In genomic region chr12:52197371-52198231, GRCh38 we compare ENCODE assay signal across 11 cellular contexts. TPM values are rescaled to one million over a fixed set of nuclear protein-coding genes. Genes with fewer than 3 reads are reported as not detected.
DNase-seq lines count a peak whose midpoint lies in the region; ATAC-seq and TF ChIP-seq lines count a peak whose summit lies in the region.
"Had no signal": no experiment of that assay in that cellular context is flagged by ENCODE, and none has a peak within 500 bp of the region (broad histone marks: within the 10 kb centered on the region; RNA-seq: fewer than 3 reads in every experiment).

No MANE protein-coding gene starts in this region.

- H3K23me2 ChIP-seq in H9 (ENCODE audit: insufficient read length, low read depth, low read length, poor library complexity, severe bottlenecking) = no peaks in the 10 kb centered on the region

- H3K27ac ChIP-seq in Panc1 (ENCODE audit: low read length) (peak overlapping the region; percentile 65), tibial artery (no peak overlapping the region), H9 (ENCODE audit: insufficient read length, low read depth, low read length) (no peak overlapping the region)
- H3K27ac ChIP-seq in CD4-positive, alpha-beta T cell (ENCODE audit: low read depth, low read length) = no peak overlapping the region
- H3K27ac ChIP-seq: SJSA1 had no signal

- no peak overlapping the region for H2BK15ac ChIP-seq in H9 (ENCODE audit: low read depth, low read length)

- H3K27me3 ChIP-seq in Panc1 (ENCODE audit: control insufficient read depth, insufficient read depth, low read length) (no peaks in the 10 kb centered on the region), tibial artery (no peaks in the 10 kb centered on the region), H9 (ENCODE audit: insufficient read depth, low read length) (no peaks in the 10 kb centered on the region)
- H3K27me3 ChIP-seq in CD4-positive, alpha-beta T cell (ENCODE audit: control insufficient read depth, insufficient read depth, low read length) = no peaks in the 10 kb centered on the region
- H3K27me3 ChIP-seq: SJSA1 had no signal

- no peak overlapping the region for H4K5ac ChIP-seq in H9 (ENCODE audit: insufficient read length, low read depth, low read length)

- H3K4me3 Mint-ChIP-seq in CD4-positive, alpha-beta T cell = no peak overlapping the region
- H3K4me3 Mint-ChIP-seq in H9 = no peak overlapping the region

- WGBS in H9 (ENCODE audit: extremely low coverage, insufficient read length, low lambda C conversion rate) = no CpG with 5 or more reads among the region's 11 CpGs

- peaks cover 62% of the 10 kb centered on the region for H3K4me1 ChIP-seq in Panc1 (ENCODE audit: control insufficient read depth, insufficient read depth, low read length)
- peaks cover 0 to 34% (median 26%) of the 10 kb centered on the region in 4 donors for H3K4me1 ChIP-seq in tibial artery
- H3K4me1 ChIP-seq in H9 (ENCODE audit: insufficient read depth, low read length) = peaks cover 2% of the 10 kb centered on the region; the same call in 1 of the 2 replicates

- no peak overlapping the region for H3T11ph ChIP-seq in H9 (ENCODE audit: low read length)

- ATAC-seq in Panc1 (no peak), left ventricle myocardium superior (peak; percentile 68), GM19035 (IDR thresholded peaks at IDR 0.05; ENCODE audit: unreplicated experiment) (no peak)
- ATAC-seq in CD4-positive, alpha-beta T cell (ENCODE audit: poor library complexity) = no peak

- intact Hi-C loops in Panc1 (cut with micrococcal nuclease; ENCODE audit: unreplicated experiment) (no loop called here), left ventricle myocardium superior (cut with micrococcal nuclease) (no loop called here), tibial artery (cut with DNase I; ENCODE audit: low total_unique reads) (no loop called here)
- intact Hi-C loops in CD4-positive, alpha-beta T cell (cut with DNase I, micrococcal nuclease) = no loop called here

- no peak overlapping the region for H3K4ac ChIP-seq in H9 (ENCODE audit: low read depth, low read length)

- no peak overlapping the region; the same call in 1 of the 2 replicates for H3K14ac ChIP-seq in H9 (ENCODE audit: insufficient read depth, low read length)

- H4K91ac ChIP-seq in H9 (ENCODE audit: insufficient read length, low read depth, low read length) = no peak overlapping the region

- no peak overlapping the region for H3K18ac ChIP-seq in H9 (ENCODE audit: insufficient read length, low read depth, low read length)

- in situ Hi-C loops in Panc1 (cut with HindIII; ENCODE audit: low pct_unique_long_range_greater_than_20kb, low sequenced_read_pairs) = no loop called here

- H3K36me3 ChIP-seq in Panc1 (ENCODE audit: control insufficient read depth, insufficient read depth, low read length) (no peaks in the 10 kb centered on the region), tibial artery (no peaks in the 10 kb centered on the region)
- H3K36me3 ChIP-seq: SJSA1 had no signal

- CTCF ChIA-PET in Panc1 (lab: Charles Lee) = interaction anchor here (1.2 kb wide), 1 partner anchor 25 kb away, joined by 3 read pairs; no protein-coding TSS in a partner anchor
- CTCF ChIA-PET in CD4-positive, alpha-beta T cell (lab: Charles Lee) = no interaction called here

- H3K79me1 ChIP-seq in H9 (ENCODE audit: insufficient read depth, low read depth, low read length, poor library complexity, severe bottlenecking) = no peaks in the 10 kb centered on the region

- H3K27ac Mint-ChIP-seq in CD4-positive, alpha-beta T cell = no peak overlapping the region
- peak overlapping the region in 1 of 3 experiments; percentile 48; a peak in 1 of 7 replicates for H3K27ac Mint-ChIP-seq in H9

- H3K4me3 ChIP-seq in Panc1 (ENCODE audit: low read depth in 2 of 2, low read length in 2 of 2) = no peak overlapping the region
- no peak overlapping the region for H3K4me3 ChIP-seq in tibial artery
- H3K4me3 ChIP-seq: SJSA1 had no signal

- H2BK12ac ChIP-seq in H9 (ENCODE audit: insufficient read length, low read depth, low read length) = no peak overlapping the region

- H3K56ac ChIP-seq in H9 (ENCODE audit: insufficient read length, low read depth, low read length) = no peak overlapping the region

- H4K8ac ChIP-seq in H9 (replicated peaks; ENCODE audit: insufficient read length, low read depth, low read length) = no peak overlapping the region

- no peak overlapping the region for H2AK5ac ChIP-seq in H9 (ENCODE audit: insufficient read length, low read length)

- no peak overlapping the region for H3K23ac ChIP-seq in H9 (ENCODE audit: insufficient read length, low read depth, low read length)

- no peaks in the 10 kb centered on the region for H3K79me2 ChIP-seq in H9 (ENCODE audit: insufficient read depth, low read length)

- no peak overlapping the region for H3K4me2 ChIP-seq in H9 (ENCODE audit: insufficient read depth, insufficient read length, low read length)

- H2BK120ac ChIP-seq in H9 (ENCODE audit: low read depth, low read length, poor library complexity, severe bottlenecking) = no peak overlapping the region

- H3K9me3 ChIP-seq in Panc1 (ENCODE audit: control insufficient read depth, insufficient read depth, low read depth, low read length) (no peaks in the 10 kb centered on the region), tibial artery (no peaks in the 10 kb centered on the region), H9 (ENCODE audit: control insufficient read depth, low read depth, low read length) (no peaks in the 10 kb centered on the region)
- H3K9me3 ChIP-seq in CD4-positive, alpha-beta T cell (ENCODE audit: control insufficient read depth, low read length) = no peaks in the 10 kb centered on the region
- H3K9me3 ChIP-seq: SJSA1 had no signal

- H2BK5ac ChIP-seq in H9 (ENCODE audit: insufficient read length, low read length) = no peak overlapping the region

- TF ChIP-seq CTCF in Panc1 (IDR thresholded peaks at IDR 0.05) (no peak), tibial artery (IDR thresholded peaks at IDR 0.05) (no peak), H9 (conservative IDR thresholded peaks at IDR 0.05) (no peak)
- no peak for TF ChIP-seq CTCF in CD4-positive, alpha-beta T cell (IDR thresholded peaks at IDR 0.05)

- H3K4me1 Mint-ChIP-seq in CD4-positive, alpha-beta T cell (ENCODE audit: low read depth) = no peaks in the 10 kb centered on the region
- peaks cover 17 to 45% of the 10 kb centered on the region in 2 experiments for H3K4me1 Mint-ChIP-seq in H9

- H3K27me3 Mint-ChIP-seq in CD4-positive, alpha-beta T cell = peaks cover 13% of the 10 kb centered on the region
- H3K27me3 Mint-ChIP-seq in H9 (ENCODE audit: low read depth) = peaks cover 1% of the 10 kb centered on the region

- H3K36me3 Mint-ChIP-seq in CD4-positive, alpha-beta T cell (ENCODE audit: low read depth) = no peaks in the 10 kb centered on the region
- H3K36me3 Mint-ChIP-seq in H9 (ENCODE audit: insufficient read depth in 1 of 3, low read depth in 3 of 3) = no peaks in the 10 kb centered on the region; a peak in 1 of 7 replicates

- H3K9ac ChIP-seq in H9 (ENCODE audit: extremely low read depth, insufficient read length, low read length) = no peak overlapping the region

- H4K20me1 ChIP-seq in H9 (ENCODE audit: control insufficient read depth, insufficient read depth, insufficient read length) = no peaks in the 10 kb centered on the region

- no peak overlapping the region for H2AFZ ChIP-seq in H9 (ENCODE audit: low read length)

- BruUV-seq in Panc1 (replicated peaks; lab: Mats Ljungman, UMichigan) = no TSS peak

- H3K9me3 Mint-ChIP-seq in CD4-positive, alpha-beta T cell = no peaks in the 10 kb centered on the region
- H3K9me3 Mint-ChIP-seq in H9 = no peaks in the 10 kb centered on the region

- no peak overlapping the region for H2BK20ac ChIP-seq in H9 (ENCODE audit: low read depth, low read length, poor library complexity, severe bottlenecking)

- POLR2A ChIA-PET in Panc1 (lab: Charles Lee) = no interaction called here
- POLR2A ChIA-PET in CD4-positive, alpha-beta T cell (lab: Charles Lee) = no interaction called here

- DNase-seq in NCI-H2029 (lab: John Stamatoyannopoulos, UW) (peak; percentile 71), NCI-H2029 treated with DMSO at 0.1 percent for 48 hours (lab: John Stamatoyannopoulos, UW) (no peak), Panc1 (ENCODE audit: low read depth, low spot score) (no peak), left ventricle myocardium superior (peak; percentile 58), tibial artery (peak; percentile 74 to 75), H9 (no peak)
- DNase-seq in CD4-positive, alpha-beta T cell = no peak
- DNase-seq: retina had no signal

RNA-seq across cellular contexts. Expression of gene KRT80, which starts 5.8 kb away (rescaled TPM):
- 51.5 TPM for total RNA-seq in Panc1 (2021; ENCODE audit: unreplicated experiment)
- 30.3 TPM for polyA plus RNA-seq in Panc1 (2012; ENCODE audit: insufficient read length)
- total RNA-seq in left ventricle myocardium superior = not detected
- total RNA-seq in CD4-positive, alpha-beta T cell = not detected
- 0.07 TPM in 1 of 2 replicates, not detected in the other for total RNA-seq in H9 (2021)
- total RNA-seq: activated CD8-positive, alpha-beta memory T cell treated with anti-CD3 and anti-CD28 coated beads for 36 hours had no signal

RNA-seq across cellular contexts. Expression of gene KRT7, which starts 35.4 kb away (rescaled TPM):
- total RNA-seq in Panc1 (2021; ENCODE audit: unreplicated experiment) (16.8 TPM), left ventricle myocardium superior (0.69 TPM), H9 (2021) (8.9 and 10.0 TPM in 2 replicates)
- 19.1 TPM for polyA plus RNA-seq in Panc1 (2012; ENCODE audit: insufficient read length)
- not detected for total RNA-seq in CD4-positive, alpha-beta T cell

Comparison
In these comparisons a context has a peak if more than half of its experiments do, and no peak if none do; other contexts are left out.
1. DNase-seq: peak in NCI-H2029 (single experiment), left ventricle myocardium superior (single experiment) and tibial artery (2 of 2); none in NCI-H2029 treated with DMSO at 0.1 percent for 48 hours (single experiment), Panc1 (single experiment), CD4-positive, alpha-beta T cell (0 of 10) and H9 (single experiment).
2. RNA of gene KRT80, which starts 5.8 kb away (total RNA-seq): 51.5 TPM in Panc1 (single experiment); 0.07 TPM in H9, not detected in left ventricle myocardium superior (single experiment) and not detected in CD4-positive, alpha-beta T cell; every median in the first group is over 10 times any median in the second.